17 cellular contexts compared by ENCODE assay signal in genomic region chr20:57383447-57384347, GRCh38. TPM values are rescaled to one million over a fixed set of nuclear protein-coding genes. Genes with fewer than 3 reads are reported as not detected.
A peak's percentile ranks its signal among the peaks of the same experiment; 100 is the strongest.
DNase-seq lines count a peak whose midpoint lies in the region; ATAC-seq and TF ChIP-seq lines count a peak whose summit lies in the region.
"Had no signal": no experiment of that assay in that cellular context is flagged by ENCODE, and none has a peak within 500 bp of the region (broad histone marks: within the 10 kb centered on the region; RNA-seq: fewer than 3 reads in every experiment).

No MANE protein-coding gene starts in this region.

- H3K4me3 Mint-ChIP-seq in CD8-positive, alpha-beta memory T cell = peak overlapping the region in 2 of 7 donors; percentile 27 to 41
- H3K4me3 Mint-ChIP-seq in naive thymus-derived CD8-positive, alpha-beta T cell = no peak overlapping the region

- TF ChIP-seq CTCF in OCI-LY1 (IDR thresholded peaks at IDR 0.05; ENCODE audit: low read length) = no peak
- no peak for TF ChIP-seq CTCF in PC-9 (conservative IDR thresholded peaks at IDR 0.05)

- H3K4me3 ChIP-seq in CD8-positive, alpha-beta memory T cell (ENCODE audit: low read length) = no peak overlapping the region
- no peak overlapping the region for H3K4me3 ChIP-seq in OCI-LY1 (ENCODE audit: low read depth, low read length, poor library complexity, severe bottlenecking)
- no peak overlapping the region for H3K4me3 ChIP-seq in PC-9
- H3K4me3 ChIP-seq: left lung, SJSA1 had no signal

- peaks cover 11% of the 10 kb centered on the region for H3K4me1 ChIP-seq in CD8-positive, alpha-beta memory T cell (ENCODE audit: insufficient read depth, low read length)
- H3K4me1 ChIP-seq in OCI-LY1 (ENCODE audit: insufficient read depth, low read length, severe bottlenecking) (peaks cover 70% of the 10 kb centered on the region), PC-9 (replicated peaks; ENCODE audit: insufficient read depth) (no peaks in the 10 kb centered on the region)
- H3K4me1 ChIP-seq: SJSA1 had no signal

- no peak overlapping the region for H3K27ac ChIP-seq in CD8-positive, alpha-beta memory T cell (ENCODE audit: low read depth, low read length)
- H3K27ac ChIP-seq in OCI-LY1 (ENCODE audit: low read depth, low read length, poor library complexity, severe bottlenecking) (peak overlapping the region; percentile 91), PC-9 (no peak overlapping the region)
- H3K27ac ChIP-seq: SJSA1 had no signal

- H3K27ac Mint-ChIP-seq in CD8-positive, alpha-beta memory T cell = peak overlapping the region in 7 of 8 donors; percentile 5 to 88 (median 66)
- H3K27ac Mint-ChIP-seq in naive thymus-derived CD8-positive, alpha-beta T cell = peak overlapping the region in 4 of 10 donors; percentile 4 to 65 (median 46)

- peaks cover 11% of the 10 kb centered on the region for H3K36me3 ChIP-seq in CD8-positive, alpha-beta memory T cell (ENCODE audit: insufficient read depth, low read length)
- H3K36me3 ChIP-seq in OCI-LY1 (ENCODE audit: insufficient read depth, low read length) = peaks cover 23% of the 10 kb centered on the region; the same call in 1 of the 2 replicates
- H3K36me3 ChIP-seq in PC-9 (ENCODE audit: low read depth) = no peaks in the 10 kb centered on the region

- peaks cover 0 to 2% (median 0%) of the 10 kb centered on the region in 5 donors for H3K9me3 Mint-ChIP-seq in CD8-positive, alpha-beta memory T cell
- H3K9me3 Mint-ChIP-seq in naive thymus-derived CD8-positive, alpha-beta T cell = no peaks in the 10 kb centered on the region

- H3K4me1 Mint-ChIP-seq in CD8-positive, alpha-beta memory T cell = peaks cover 26 to 45% (median 40%) of the 10 kb centered on the region in 3 donors
- H3K4me1 Mint-ChIP-seq in naive thymus-derived CD8-positive, alpha-beta T cell = peaks cover 3 to 26% (median 19%) of the 10 kb centered on the region in 4 donors

- POLR2A ChIA-PET in CD8-positive, alpha-beta memory T cell (lab: Charles Lee) = no interaction called here
- POLR2A ChIA-PET in PC-9 (lab: Charles Lee; ENCODE audit: unreplicated experiment) = no interaction called here
- POLR2A ChIA-PET in naive thymus-derived CD8-positive, alpha-beta T cell (lab: Charles Lee) = interaction anchor here (0.7 to 3.0 kb wide), 3 partner anchors 9 to 98 kb away, joined by 4 to 15 read pairs (median 5); no protein-coding TSS in a partner anchor

- no peaks in the 10 kb centered on the region for H3K27me3 ChIP-seq in CD8-positive, alpha-beta memory T cell (ENCODE audit: insufficient read depth, low read length, poor library complexity, severe bottlenecking)
- H3K27me3 ChIP-seq in OCI-LY1 (ENCODE audit: insufficient read depth, low read length) (no peaks in the 10 kb centered on the region), PC-9 (ENCODE audit: insufficient read depth, low read depth) (no peaks in the 10 kb centered on the region)
- H3K27me3 ChIP-seq: left lung, SJSA1 had no signal

- no peaks in the 10 kb centered on the region for H3K9me2 ChIP-seq in OCI-LY1 (ENCODE audit: low read depth, low read length)
- no peaks in the 10 kb centered on the region for H3K9me2 ChIP-seq in PC-9 (ENCODE audit: insufficient read depth)

- ATAC-seq in left colon = peak; percentile 85
- no peak for ATAC-seq in naive thymus-derived CD8-positive, alpha-beta T cell
- ATAC-seq: left lung had no signal

- intact Hi-C loops in left colon (cut with DNase I, micrococcal nuclease) = no loop called here
- intact Hi-C loops in PC-9 (cut with micrococcal nuclease; ENCODE audit: unreplicated experiment) = loop anchor here (5.0 kb wide), 2 partner anchors 209 to 824 kb away; no protein-coding TSS in a partner anchor

- H3K4me2 ChIP-seq in OCI-LY1 (ENCODE audit: low read length) (peak overlapping the region; percentile 36), PC-9 (no peak overlapping the region)

- H3K9me3 ChIP-seq in CD8-positive, alpha-beta memory T cell (ENCODE audit: low read length) = no peaks in the 10 kb centered on the region
- no peaks in the 10 kb centered on the region for H3K9me3 ChIP-seq in OCI-LY1 (ENCODE audit: low read length)
- no peaks in the 10 kb centered on the region for H3K9me3 ChIP-seq in PC-9 (ENCODE audit: insufficient read depth, low read depth)
- H3K9me3 ChIP-seq: left lung, SJSA1 had no signal

- H3K9ac ChIP-seq in OCI-LY1 (ENCODE audit: low read length) = peak overlapping the region; percentile 30; the same call in 1 of the 2 replicates

- no peaks in the 10 kb centered on the region for H3K79me2 ChIP-seq in OCI-LY1 (ENCODE audit: insufficient read depth, low read length)
- no peaks in the 10 kb centered on the region for H3K79me2 ChIP-seq in PC-9 (ENCODE audit: low read depth)

- peaks cover 9% of the 10 kb centered on the region; the same call in 1 of the 2 replicates for H3F3A ChIP-seq in OCI-LY1 (ENCODE audit: insufficient read depth, low read length)
- H3F3A ChIP-seq in PC-9 (ENCODE audit: insufficient read depth, low read depth) = peaks cover 27% of the 10 kb centered on the region

- BruUV-seq in PC-9 (replicated peaks; lab: Mats Ljungman, UMichigan) = no TSS peak

- DNase-seq in CD8-positive, alpha-beta memory T cell = peak in 1 of 5 donors; percentile 30
- peak; percentile 65 for DNase-seq in DMS53 treated with DMSO at 0.1 percent for 48 hours (lab: John Stamatoyannopoulos, UW; ENCODE audit: unreplicated experiment)
- peak; percentile 71 to 81 for DNase-seq in left colon
- DNase-seq in activated CD4-positive, CD25-positive, alpha-beta regulatory T cell treated with anti-CD3 and anti-CD28 coated beads, Interleukin-2, amount 50 U/mL, for 72 hours = no peak
- DNase-seq in PC-9 = no peak
- DNase-seq in naive thymus-derived CD8-positive, alpha-beta T cell = no peak
- DNase-seq: KG1; NCI-H1092; stimulated activated CD4-positive, alpha-beta T cell treated with anti-CD3 and anti-CD28 coated beads, Interleukin-4, amount 100 ng/mL, for 1 hour; T1000 had no signal

- no peak overlapping the region for H2AFZ ChIP-seq in OCI-LY1 (ENCODE audit: low read length)
- no peak overlapping the region for H2AFZ ChIP-seq in PC-9

- CTCF ChIA-PET in CD8-positive, alpha-beta memory T cell (lab: Charles Lee) = interaction anchor here (0.7 to 3.1 kb wide), 9 partner anchors 14 to 119 kb away, joined by 3 to 16 read pairs (median 6); no protein-coding TSS in a partner anchor
- CTCF ChIA-PET in PC-9 (lab: Charles Lee) = interaction anchor here (0.6 to 0.7 kb wide), 3 partner anchors 30 to 113 kb away, joined by 3 to 11 read pairs (median 5); no protein-coding TSS in a partner anchor

- H4K20me1 ChIP-seq in OCI-LY1 (ENCODE audit: insufficient read depth, low read length) (no peaks in the 10 kb centered on the region), PC-9 (ENCODE audit: insufficient read depth) (peaks cover 5% of the 10 kb centered on the region; the same call in 1 of the 2 replicates)

- H3K27me3 Mint-ChIP-seq in CD8-positive, alpha-beta memory T cell = no peaks in the 10 kb centered on the region
- no peaks in the 10 kb centered on the region for H3K27me3 Mint-ChIP-seq in naive thymus-derived CD8-positive, alpha-beta T cell

- peaks cover 0 to 33% (median 2%) of the 10 kb centered on the region in 3 donors for H3K36me3 Mint-ChIP-seq in CD8-positive, alpha-beta memory T cell
- peaks cover 0 to 27% (median 0%) of the 10 kb centered on the region in 3 donors for H3K36me3 Mint-ChIP-seq in naive thymus-derived CD8-positive, alpha-beta T cell

RNA-seq across cellular contexts. Expression of gene RBM38, which starts 7.5 kb away (rescaled TPM):
- 100 to 1,000 TPM; 101 to 107 TPM for total RNA-seq in CD8-positive, alpha-beta memory T cell
- polyA plus RNA-seq in CD8-positive, alpha-beta memory T cell = 94.4 TPM
- total RNA-seq in left colon (10 to 100 TPM; 26.9 to 44.8 TPM), PC-9 (2021) (19.3 and 25.6 TPM in 2 replicates)
- total RNA-seq in naive thymus-derived CD8-positive, alpha-beta T cell = 100 to 1,000 TPM; 117 to 121 TPM
- 100 to 1,000 TPM in 1 of 3 donors, 10 to 100 TPM in 2; 48.9 to 153 (median 69.0) TPM for polyA plus RNA-seq in naive thymus-derived CD8-positive, alpha-beta T cell

RNA-seq across cellular contexts. Expression of gene RAE1, which starts 32.6 kb away (rescaled TPM):
- total RNA-seq in CD8-positive, alpha-beta memory T cell = 10 to 100 TPM; 50.2 to 52.8 TPM
- polyA plus RNA-seq in CD8-positive, alpha-beta memory T cell = 40.7 TPM
- 10 to 100 TPM; 16.0 to 17.2 TPM for total RNA-seq in left colon
- total RNA-seq in PC-9 (2021) = 26.1 and 38.4 TPM in 2 replicates
- 10 to 100 TPM; 30.9 to 34.0 TPM for total RNA-seq in naive thymus-derived CD8-positive, alpha-beta T cell
- 10 to 100 TPM; 35.5 to 54.4 (median 37.0) TPM for polyA plus RNA-seq in naive thymus-derived CD8-positive, alpha-beta T cell

RNA-seq across cellular contexts. Expression of gene SPO11, which starts 54.1 kb away (rescaled TPM):
- total RNA-seq in CD8-positive, alpha-beta memory T cell = not detected
- not detected for polyA plus RNA-seq in CD8-positive, alpha-beta memory T cell
- total RNA-seq in left colon (not detected), PC-9 (2021) (not detected in 2 replicates)
- total RNA-seq in naive thymus-derived CD8-positive, alpha-beta T cell = not detected
- polyA plus RNA-seq in naive thymus-derived CD8-positive, alpha-beta T cell = not detected
- total RNA-seq: frontal cortex, left lung, mucosa of gallbladder, osteoblast, SJSA1 had no signal
- polyA plus RNA-seq: thymus had no signal

Comparison
In these comparisons a context has a peak if more than half of its experiments do, and no peak if none do; other contexts are left out.
1. DNase-seq: peak in DMS53 treated with DMSO at 0.1 percent for 48 hours (single experiment) and left colon (2 of 2); none in activated CD4-positive, CD25-positive, alpha-beta regulatory T cell treated with anti-CD3 and anti-CD28 coated beads, Interleukin-2, amount 50 U/mL, for 72 hours (single experiment), PC-9 (0 of 2) and naive thymus-derived CD8-positive, alpha-beta T cell (0 of 10).